ENCODE assay signal across 1 cellular context in genomic region chr7:73566431-73566830, GRCh38.
TF ChIP-seq lines count a peak whose summit lies in the region.

No MANE protein-coding gene starts in this region.

TF ChIP-seq in K562, 482 proteins besides CTCF, POLR2A, EP300 and RAD21:
- TF ChIP-seq KDM1A (IDR thresholded peaks at IDR 0.05), result 0 out of 4 replicates have a peak, but pooled peaks of 1 of the 2 experiments have one; percentile 20
- 0 out of 2 replicates have a peak, but pooled peaks have one; percentile 40 for TF ChIP-seq ELF2 (CRISPR knock-in tag; IDR thresholded peaks at IDR 0.05)
- TF ChIP-seq ARNT (IDR thresholded peaks at IDR 0.05), result 0 out of 4 replicates have a peak, but pooled peaks of 1 of the 2 experiments have one; percentile 23
